ENCODE assay signal across 8 cellular contexts in genomic region chr1:236066828-236067386, GRCh38. TPM values are rescaled to one million over a fixed set of nuclear protein-coding genes. Genes with fewer than 3 reads are reported as not detected.
DNase-seq lines count a peak whose midpoint lies in the region; ATAC-seq and TF ChIP-seq lines count a peak whose summit lies in the region.

No MANE protein-coding gene starts in this region.

- no peaks in the 10 kb centered on the region for H3K9me2 ChIP-seq in Loucy (replicated peaks; ENCODE audit: low read depth, low read length)
- H3K9me2 ChIP-seq in hepatocyte (replicated peaks; ENCODE audit: insufficient read depth): no peaks in the 10 kb centered on the region

- H3K27me3 ChIP-seq in CD4-positive, alpha-beta memory T cell (ENCODE audit: insufficient read depth, low read length): peaks cover 11% of the 10 kb centered on the region
- no peaks in the 10 kb centered on the region for H3K27me3 ChIP-seq in Loucy (ENCODE audit: insufficient read depth, low read length, poor library complexity, severe bottlenecking)
- peaks cover 10% of the 10 kb centered on the region for H3K27me3 ChIP-seq in hepatocyte

- H3K4me3 Mint-ChIP-seq in CD4-positive, alpha-beta memory T cell: peak overlapping the region in 7 of 8 donors; percentile 9 to 76 (median 53)

- H3F3A ChIP-seq in Loucy (ENCODE audit: low read depth): no peaks in the 10 kb centered on the region

- H4K20me1 ChIP-seq in Loucy (ENCODE audit: insufficient read depth, low read length, poor library complexity, severe bottlenecking): no peaks in the 10 kb centered on the region
- H4K20me1 ChIP-seq in hepatocyte (ENCODE audit: insufficient read depth, poor library complexity, severe bottlenecking): no peaks in the 10 kb centered on the region

- no peaks in the 10 kb centered on the region for H3K36me3 Mint-ChIP-seq in CD4-positive, alpha-beta memory T cell

- no peak overlapping the region for H3K4me3 ChIP-seq in CD4-positive, alpha-beta memory T cell (ENCODE audit: low read length in 2 of 2)
- H3K4me3 ChIP-seq in Loucy (ENCODE audit: low read length, poor library complexity, severe bottlenecking): no peak overlapping the region
- no peak overlapping the region for H3K4me3 ChIP-seq in hepatocyte

- peaks cover 13 to 20% of the 10 kb centered on the region in 2 donors for H3K27me3 Mint-ChIP-seq in CD4-positive, alpha-beta memory T cell

- peaks cover 0 to 9% (median 0%) of the 10 kb centered on the region in 8 donors for H3K9me3 Mint-ChIP-seq in CD4-positive, alpha-beta memory T cell

- H3K9me3 ChIP-seq in CD4-positive, alpha-beta memory T cell (ENCODE audit: control insufficient read depth in 1 of 2, low read length in 2 of 2): no peaks in the 10 kb centered on the region
- H3K9me3 ChIP-seq in Loucy (ENCODE audit: insufficient read depth, low read depth, low read length) (no peaks in the 10 kb centered on the region), hepatocyte (ENCODE audit: low read depth) (no peaks in the 10 kb centered on the region)

- no peaks in the 10 kb centered on the region for H3K79me2 ChIP-seq in Loucy (ENCODE audit: insufficient read depth, low read length)
- peaks cover 18% of the 10 kb centered on the region for H3K79me2 ChIP-seq in hepatocyte

- peaks cover 16 to 29% (median 23%) of the 10 kb centered on the region in 4 donors for H3K4me1 Mint-ChIP-seq in CD4-positive, alpha-beta memory T cell

- POLR2A ChIA-PET in CD4-positive, alpha-beta memory T cell (lab: Charles Lee; ENCODE audit: partially characterized antibody): interaction anchor here (1.2 to 1.9 kb wide), 2 partner anchors 14 to 67 kb away, joined by 3 to 6 read pairs; no protein-coding TSS in a partner anchor

- H3K9ac ChIP-seq in Loucy (ENCODE audit: low read depth, low read length, poor library complexity, severe bottlenecking): no peak overlapping the region

- H3K4me2 ChIP-seq in Loucy (ENCODE audit: low read depth, low read length, poor library complexity, severe bottlenecking) (peak overlapping the region; percentile 6), hepatocyte (peak overlapping the region; percentile 25)

- TF ChIP-seq CTCF in Loucy (conservative IDR thresholded peaks at IDR 0.05; ENCODE audit: low read length) (no peak), hepatocyte (IDR thresholded peaks at IDR 0.05; ENCODE audit: poor library complexity) (no peak)

- CTCF ChIA-PET in CD4-positive, alpha-beta memory T cell (lab: Charles Lee; ENCODE audit: partially characterized antibody): interaction anchor here (1.5 to 2.1 kb wide), 2 partner anchors 9 to 95 kb away, joined by 4 to 5 read pairs; no protein-coding TSS in a partner anchor

- peaks cover 30% of the 10 kb centered on the region for H3K4me1 ChIP-seq in CD4-positive, alpha-beta memory T cell (ENCODE audit: insufficient read depth, low read length)
- H3K4me1 ChIP-seq in Loucy (ENCODE audit: insufficient read depth, low read length, poor library complexity, severe bottlenecking) (no peaks in the 10 kb centered on the region), hepatocyte (ENCODE audit: insufficient read depth) (no peaks in the 10 kb centered on the region)

- no peaks in the 10 kb centered on the region for H3K36me3 ChIP-seq in CD4-positive, alpha-beta memory T cell (ENCODE audit: insufficient read depth, low read length)
- no peaks in the 10 kb centered on the region for H3K36me3 ChIP-seq in Loucy (ENCODE audit: insufficient read depth, low read length)
- H3K36me3 ChIP-seq in hepatocyte (replicated peaks; ENCODE audit: insufficient read depth, low read depth): no peaks in the 10 kb centered on the region

- peak; percentile 64 to 90 (median 69) for DNase-seq in CD4-positive, alpha-beta memory T cell
- DNase-seq in activated T-cell treated with anti-CD3 and anti-CD28 coated beads for 4 hours (peak; percentile 51), hepatocyte (ENCODE audit: low spot score) (no peak), COLO829 (ENCODE audit: low spot score) (no peak), GOT3 (lab: John Stamatoyannopoulos, UW) (no peak)
- DNase-seq in stimulated activated CD8-positive, alpha-beta memory T cell treated with anti-CD3 and anti-CD28 coated beads, Interleukin-15, amount 100 ng/mL, for 24 hours (ENCODE audit: low read depth): peak; percentile 8

- H3K27ac Mint-ChIP-seq in CD4-positive, alpha-beta memory T cell: peak overlapping the region in 4 of 7 donors; percentile 12 to 78 (median 62)

- peak overlapping the region; percentile 33; the same call in 1 of the 2 replicates for H2AFZ ChIP-seq in Loucy (ENCODE audit: low read length)
- no peak overlapping the region for H2AFZ ChIP-seq in hepatocyte

- no peak overlapping the region for H3K27ac ChIP-seq in CD4-positive, alpha-beta memory T cell (ENCODE audit: low read depth, low read length)
- H3K27ac ChIP-seq in hepatocyte: peak overlapping the region; percentile 91

- intact Hi-C loops in CD4-positive, alpha-beta memory T cell (cut with micrococcal nuclease): loop anchor here (10.0 kb wide), 1 partner anchor 72 kb away; no protein-coding TSS in a partner anchor

- WGBS in hepatocyte (ENCODE audit: low lambda C conversion rate, missing lambda C conversion rate): 81% methylated on average over 6 of the region's 6 CpGs

- peak; percentile 82 for ATAC-seq in GM21528 (IDR thresholded peaks at IDR 0.05; ENCODE audit: low FRiP score, unreplicated experiment)

RNA-seq across cellular contexts. Expression of gene NID1, which starts 2.0 kb away (rescaled TPM):
- total RNA-seq in CD4-positive, alpha-beta memory T cell: under 1 TPM; 0.08 to 0.17 TPM
- polyA plus RNA-seq in CD4-positive, alpha-beta memory T cell: not detected
- total RNA-seq in hepatocyte: 57.3 and 72.8 TPM in 2 replicates
- polyA plus RNA-seq in hepatocyte: 53.8 and 58.8 TPM in 2 replicates

Comparison
In these comparisons a context has a peak if more than half of its experiments do, and no peak if none do; other contexts are left out.
1. DNase-seq: peak in CD4-positive, alpha-beta memory T cell (5 of 5), activated T-cell treated with anti-CD3 and anti-CD28 coated beads for 4 hours (single experiment) and stimulated activated CD8-positive, alpha-beta memory T cell treated with anti-CD3 and anti-CD28 coated beads, Interleukin-15, amount 100 ng/mL, for 24 hours (single experiment); none in hepatocyte (single experiment), COLO829 (single experiment) and GOT3 (single experiment).
2. RNA of gene NID1, which starts 2.0 kb away (total RNA-seq): 57.3 to 72.8 TPM in hepatocyte; 0.08 to 0.17 TPM in CD4-positive, alpha-beta memory T cell; every median in the first group is over 10 times any median in the second.